Comparison of ENCODE assay signal across 1 cellular context in the genomic region with DNA sequence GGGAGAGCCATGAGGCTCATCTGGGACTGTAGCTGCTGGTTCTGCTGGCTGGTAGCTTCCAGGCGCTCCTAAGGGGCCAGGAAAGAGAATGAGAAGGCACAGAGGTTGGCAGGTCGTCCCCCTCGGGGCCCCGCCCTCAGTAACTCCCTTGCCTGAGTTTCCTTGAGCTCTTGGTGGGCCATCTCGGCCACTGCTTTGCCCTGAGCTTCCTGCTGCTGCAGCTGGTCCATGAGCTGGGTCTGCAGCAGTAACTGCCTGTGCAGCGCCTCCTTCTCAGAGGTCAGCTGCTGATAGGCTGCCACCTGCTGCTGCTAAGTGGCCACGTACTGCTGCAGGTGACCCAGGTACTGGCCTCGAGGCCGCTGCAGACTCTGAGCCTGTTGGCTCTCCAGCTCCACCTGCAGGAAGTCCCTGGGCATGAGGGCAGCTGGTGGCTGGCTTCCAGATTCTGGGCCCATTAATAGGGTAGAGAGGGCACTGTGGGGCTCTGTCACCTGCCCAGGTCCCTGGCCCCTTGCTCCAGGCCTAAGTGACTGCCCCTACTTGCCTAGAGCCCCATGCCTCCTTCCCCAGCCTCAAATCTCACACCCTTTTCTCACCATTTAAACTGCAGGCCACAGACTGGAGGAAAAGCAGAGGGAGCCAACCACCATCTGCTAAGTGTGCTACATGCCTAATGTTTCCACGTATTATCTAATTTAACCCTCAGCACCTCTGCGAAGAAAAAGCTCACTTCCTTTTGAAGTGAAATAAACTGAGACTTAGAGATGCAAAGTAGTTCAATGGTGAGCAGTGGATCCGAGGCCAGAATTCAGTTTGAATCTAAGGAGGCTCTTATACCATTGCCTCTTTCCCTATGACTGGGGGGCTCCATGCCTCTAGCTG.
TF ChIP-seq lines count a peak whose summit lies in the region.

No MANE protein-coding gene starts in this region.

TF ChIP-seq in HEK293, 187 proteins besides CTCF, POLR2A, EP300 and RAD21 (continued from another document and continues in another):
- TF ChIP-seq, protein P1, sequence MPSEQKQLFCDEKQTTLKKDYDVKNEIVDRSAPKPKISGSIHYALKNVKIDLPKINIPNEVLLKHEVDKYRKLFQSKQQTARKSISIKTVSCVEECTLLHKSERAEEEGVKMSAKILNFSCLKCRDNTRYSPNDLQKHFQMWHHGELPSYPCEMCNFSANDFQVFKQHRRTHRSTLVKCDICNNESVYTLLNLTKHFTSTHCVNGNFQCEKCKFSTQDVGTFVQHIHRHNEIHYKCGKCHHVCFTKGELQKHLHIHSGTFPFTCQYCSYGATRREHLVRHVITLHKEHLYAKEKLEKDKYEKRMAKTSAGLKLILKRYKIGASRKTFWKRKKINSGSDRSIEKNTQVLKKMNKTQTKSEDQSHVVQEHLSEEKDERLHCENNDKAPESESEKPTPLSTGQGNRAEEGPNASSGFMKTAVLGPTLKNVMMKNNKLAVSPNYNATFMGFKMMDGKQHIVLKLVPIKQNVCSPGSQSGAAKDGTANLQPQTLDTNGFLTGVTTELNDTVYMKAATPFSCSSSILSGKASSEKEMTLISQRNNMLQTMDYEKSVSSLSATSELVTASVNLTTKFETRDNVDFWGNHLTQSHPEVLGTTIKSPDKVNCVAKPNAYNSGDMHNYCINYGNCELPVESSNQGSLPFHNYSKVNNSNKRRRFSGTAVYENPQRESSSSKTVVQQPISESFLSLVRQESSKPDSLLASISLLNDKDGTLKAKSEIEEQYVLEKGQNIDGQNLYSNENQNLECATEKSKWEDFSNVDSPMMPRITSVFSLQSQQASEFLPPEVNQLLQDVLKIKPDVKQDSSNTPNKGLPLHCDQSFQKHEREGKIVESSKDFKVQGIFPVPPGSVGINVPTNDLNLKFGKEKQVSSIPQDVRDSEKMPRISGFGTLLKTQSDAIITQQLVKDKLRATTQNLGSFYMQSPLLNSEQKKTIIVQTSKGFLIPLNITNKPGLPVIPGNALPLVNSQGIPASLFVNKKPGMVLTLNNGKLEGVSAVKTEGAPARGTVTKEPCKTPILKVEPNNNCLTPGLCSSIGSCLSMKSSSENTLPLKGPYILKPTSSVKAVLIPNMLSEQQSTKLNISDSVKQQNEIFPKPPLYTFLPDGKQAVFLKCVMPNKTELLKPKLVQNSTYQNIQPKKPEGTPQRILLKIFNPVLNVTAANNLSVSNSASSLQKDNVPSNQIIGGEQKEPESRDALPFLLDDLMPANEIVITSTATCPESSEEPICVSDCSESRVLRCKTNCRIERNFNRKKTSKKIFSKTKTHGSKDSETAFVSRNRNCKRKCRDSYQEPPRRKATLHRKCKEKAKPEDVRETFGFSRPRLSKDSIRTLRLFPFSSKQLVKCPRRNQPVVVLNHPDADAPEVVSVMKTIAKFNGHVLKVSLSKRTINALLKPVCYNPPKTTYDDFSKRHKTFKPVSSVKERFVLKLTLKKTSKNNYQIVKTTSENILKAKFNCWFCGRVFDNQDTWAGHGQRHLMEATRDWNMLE (tag by site-specific recombination; conservative IDR thresholded peaks at IDR 0.05; ENCODE audit: low read depth): no peak
- TF ChIP-seq, protein P2, sequence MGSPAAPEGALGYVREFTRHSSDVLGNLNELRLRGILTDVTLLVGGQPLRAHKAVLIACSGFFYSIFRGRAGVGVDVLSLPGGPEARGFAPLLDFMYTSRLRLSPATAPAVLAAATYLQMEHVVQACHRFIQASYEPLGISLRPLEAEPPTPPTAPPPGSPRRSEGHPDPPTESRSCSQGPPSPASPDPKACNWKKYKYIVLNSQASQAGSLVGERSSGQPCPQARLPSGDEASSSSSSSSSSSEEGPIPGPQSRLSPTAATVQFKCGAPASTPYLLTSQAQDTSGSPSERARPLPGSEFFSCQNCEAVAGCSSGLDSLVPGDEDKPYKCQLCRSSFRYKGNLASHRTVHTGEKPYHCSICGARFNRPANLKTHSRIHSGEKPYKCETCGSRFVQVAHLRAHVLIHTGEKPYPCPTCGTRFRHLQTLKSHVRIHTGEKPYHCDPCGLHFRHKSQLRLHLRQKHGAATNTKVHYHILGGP (tag by site-specific recombination; IDR thresholded peaks at IDR 0.05): no peak
- TF ChIP-seq, protein P3, sequence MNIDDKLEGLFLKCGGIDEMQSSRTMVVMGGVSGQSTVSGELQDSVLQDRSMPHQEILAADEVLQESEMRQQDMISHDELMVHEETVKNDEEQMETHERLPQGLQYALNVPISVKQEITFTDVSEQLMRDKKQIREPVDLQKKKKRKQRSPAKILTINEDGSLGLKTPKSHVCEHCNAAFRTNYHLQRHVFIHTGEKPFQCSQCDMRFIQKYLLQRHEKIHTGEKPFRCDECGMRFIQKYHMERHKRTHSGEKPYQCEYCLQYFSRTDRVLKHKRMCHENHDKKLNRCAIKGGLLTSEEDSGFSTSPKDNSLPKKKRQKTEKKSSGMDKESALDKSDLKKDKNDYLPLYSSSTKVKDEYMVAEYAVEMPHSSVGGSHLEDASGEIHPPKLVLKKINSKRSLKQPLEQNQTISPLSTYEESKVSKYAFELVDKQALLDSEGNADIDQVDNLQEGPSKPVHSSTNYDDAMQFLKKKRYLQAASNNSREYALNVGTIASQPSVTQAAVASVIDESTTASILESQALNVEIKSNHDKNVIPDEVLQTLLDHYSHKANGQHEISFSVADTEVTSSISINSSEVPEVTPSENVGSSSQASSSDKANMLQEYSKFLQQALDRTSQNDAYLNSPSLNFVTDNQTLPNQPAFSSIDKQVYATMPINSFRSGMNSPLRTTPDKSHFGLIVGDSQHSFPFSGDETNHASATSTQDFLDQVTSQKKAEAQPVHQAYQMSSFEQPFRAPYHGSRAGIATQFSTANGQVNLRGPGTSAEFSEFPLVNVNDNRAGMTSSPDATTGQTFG (tag by site-specific recombination; IDR thresholded peaks at IDR 0.05; ENCODE audit: borderline replicate concordance): no peak
- TF ChIP-seq ZNF600 (tag by site-specific recombination; IDR thresholded peaks at IDR 0.05) (no peak), ZNF785 (tag by site-specific recombination; IDR thresholded peaks at IDR 0.05) (no peak), ZNF624 (tag by site-specific recombination; IDR thresholded peaks at IDR 0.05) (no peak), ZNF654 (tag by site-specific recombination; IDR thresholded peaks at IDR 0.05; ENCODE audit: low read depth) (peak; percentile 51), SETDB1 (IDR thresholded peaks at IDR 0.05; ENCODE audit: insufficient read length, low read length) (no peak), ZNF660 (tag by site-specific recombination; IDR thresholded peaks at IDR 0.05) (no peak), HOXA7 (CRISPR knock-in tag; IDR thresholded peaks at IDR 0.05; ENCODE audit: borderline replicate concordance) (no peak), ZNF677 (tag by site-specific recombination; IDR thresholded peaks at IDR 0.05) (no peak), ZNF521 (tag by site-specific recombination; IDR thresholded peaks at IDR 0.05) (no peak), ZNF157 (tag by site-specific recombination; IDR thresholded peaks at IDR 0.05) (no peak), ZNF366 (tag by site-specific recombination; conservative IDR thresholded peaks at IDR 0.05) (no peak), ZNF394 (tag by site-specific recombination; IDR thresholded peaks at IDR 0.05; ENCODE audit: borderline replicate concordance) (no peak), SP3 (tag by site-specific recombination; IDR thresholded peaks at IDR 0.05) (no peak), ZBTB48 (tag by site-specific recombination; IDR thresholded peaks at IDR 0.05) (0 out of 2 replicates have a peak, but pooled peaks have one; percentile 28), ZNF248 (tag by site-specific recombination; IDR thresholded peaks at IDR 0.05) (no peak), SCRT2 (tag by site-specific recombination; IDR thresholded peaks at IDR 0.05) (peak; percentile 32; the same call in 1 of the 2 replicates), ZNF560 (tag by site-specific recombination; IDR thresholded peaks at IDR 0.05; ENCODE audit: borderline replicate concordance) (no peak), ZNF239 (tag by site-specific recombination; IDR thresholded peaks at IDR 0.05) (no peak), ZNF292 (tag by site-specific recombination; IDR thresholded peaks at IDR 0.05; ENCODE audit: borderline replicate concordance, low read depth) (no peak), ZNF830 (tag by site-specific recombination; IDR thresholded peaks at IDR 0.05; ENCODE audit: low read depth) (no peak), ZNF416 (tag by site-specific recombination; IDR thresholded peaks at IDR 0.05) (no peak), ZBTB17 (tag by site-specific recombination; IDR thresholded peaks at IDR 0.05) (no peak)
- TF ChIP-seq, protein P4, sequence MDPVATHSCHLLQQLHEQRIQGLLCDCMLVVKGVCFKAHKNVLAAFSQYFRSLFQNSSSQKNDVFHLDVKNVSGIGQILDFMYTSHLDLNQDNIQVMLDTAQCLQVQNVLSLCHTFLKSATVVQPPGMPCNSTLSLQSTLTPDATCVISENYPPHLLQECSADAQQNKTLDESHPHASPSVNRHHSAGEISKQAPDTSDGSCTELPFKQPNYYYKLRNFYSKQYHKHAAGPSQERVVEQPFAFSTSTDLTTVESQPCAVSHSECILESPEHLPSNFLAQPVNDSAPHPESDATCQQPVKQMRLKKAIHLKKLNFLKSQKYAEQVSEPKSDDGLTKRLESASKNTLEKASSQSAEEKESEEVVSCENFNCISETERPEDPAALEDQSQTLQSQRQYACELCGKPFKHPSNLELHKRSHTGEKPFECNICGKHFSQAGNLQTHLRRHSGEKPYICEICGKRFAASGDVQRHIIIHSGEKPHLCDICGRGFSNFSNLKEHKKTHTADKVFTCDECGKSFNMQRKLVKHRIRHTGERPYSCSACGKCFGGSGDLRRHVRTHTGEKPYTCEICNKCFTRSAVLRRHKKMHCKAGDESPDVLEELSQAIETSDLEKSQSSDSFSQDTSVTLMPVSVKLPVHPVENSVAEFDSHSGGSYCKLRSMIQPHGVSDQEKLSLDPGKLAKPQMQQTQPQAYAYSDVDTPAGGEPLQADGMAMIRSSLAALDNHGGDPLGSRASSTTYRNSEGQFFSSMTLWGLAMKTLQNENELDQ (tag by site-specific recombination; IDR thresholded peaks at IDR 0.05; ENCODE audit: low read depth): no peak
- TF ChIP-seq, protein P5, sequence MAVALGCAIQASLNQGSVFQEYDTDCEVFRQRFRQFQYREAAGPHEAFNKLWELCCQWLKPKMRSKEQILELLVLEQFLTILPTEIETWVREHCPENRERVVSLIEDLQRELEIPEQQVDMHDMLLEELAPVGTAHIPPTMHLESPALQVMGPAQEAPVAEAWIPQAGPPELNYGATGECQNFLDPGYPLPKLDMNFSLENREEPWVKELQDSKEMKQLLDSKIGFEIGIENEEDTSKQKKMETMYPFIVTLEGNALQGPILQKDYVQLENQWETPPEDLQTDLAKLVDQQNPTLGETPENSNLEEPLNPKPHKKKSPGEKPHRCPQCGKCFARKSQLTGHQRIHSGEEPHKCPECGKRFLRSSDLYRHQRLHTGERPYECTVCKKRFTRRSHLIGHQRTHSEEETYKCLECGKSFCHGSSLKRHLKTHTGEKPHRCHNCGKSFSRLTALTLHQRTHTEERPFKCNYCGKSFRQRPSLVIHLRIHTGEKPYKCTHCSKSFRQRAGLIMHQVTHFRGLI (tag by site-specific recombination; IDR thresholded peaks at IDR 0.05): no peak
- TF ChIP-seq, protein P6, sequence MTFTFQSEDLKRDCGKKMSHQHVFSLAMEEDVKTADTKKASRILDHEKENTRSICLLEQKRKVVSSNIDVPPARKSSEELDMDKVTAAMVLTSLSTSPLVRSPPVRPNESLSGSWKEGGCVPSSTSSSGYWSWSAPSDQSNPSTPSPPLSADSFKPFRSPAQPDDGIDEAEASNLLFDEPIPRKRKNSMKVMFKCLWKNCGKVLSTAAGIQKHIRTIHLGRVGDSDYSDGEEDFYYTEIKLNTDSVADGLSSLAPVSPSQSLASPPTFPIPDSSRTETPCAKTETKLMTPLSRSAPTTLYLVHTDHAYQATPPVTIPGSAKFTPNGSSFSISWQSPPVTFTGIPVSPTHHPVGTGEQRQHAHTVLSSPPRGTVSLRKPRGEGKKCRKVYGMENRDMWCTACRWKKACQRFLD (tag by site-specific recombination; IDR thresholded peaks at IDR 0.05): no peak
- TF ChIP-seq, protein P7, sequence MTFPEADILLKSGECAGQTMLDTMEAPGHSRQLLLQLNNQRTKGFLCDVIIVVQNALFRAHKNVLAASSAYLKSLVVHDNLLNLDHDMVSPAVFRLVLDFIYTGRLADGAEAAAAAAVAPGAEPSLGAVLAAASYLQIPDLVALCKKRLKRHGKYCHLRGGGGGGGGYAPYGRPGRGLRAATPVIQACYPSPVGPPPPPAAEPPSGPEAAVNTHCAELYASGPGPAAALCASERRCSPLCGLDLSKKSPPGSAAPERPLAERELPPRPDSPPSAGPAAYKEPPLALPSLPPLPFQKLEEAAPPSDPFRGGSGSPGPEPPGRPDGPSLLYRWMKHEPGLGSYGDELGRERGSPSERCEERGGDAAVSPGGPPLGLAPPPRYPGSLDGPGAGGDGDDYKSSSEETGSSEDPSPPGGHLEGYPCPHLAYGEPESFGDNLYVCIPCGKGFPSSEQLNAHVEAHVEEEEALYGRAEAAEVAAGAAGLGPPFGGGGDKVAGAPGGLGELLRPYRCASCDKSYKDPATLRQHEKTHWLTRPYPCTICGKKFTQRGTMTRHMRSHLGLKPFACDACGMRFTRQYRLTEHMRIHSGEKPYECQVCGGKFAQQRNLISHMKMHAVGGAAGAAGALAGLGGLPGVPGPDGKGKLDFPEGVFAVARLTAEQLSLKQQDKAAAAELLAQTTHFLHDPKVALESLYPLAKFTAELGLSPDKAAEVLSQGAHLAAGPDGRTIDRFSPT (tag by site-specific recombination; IDR thresholded peaks at IDR 0.05): 0 out of 2 replicates have a peak, but pooled peaks have one; percentile 25
- TF ChIP-seq, protein P8, sequence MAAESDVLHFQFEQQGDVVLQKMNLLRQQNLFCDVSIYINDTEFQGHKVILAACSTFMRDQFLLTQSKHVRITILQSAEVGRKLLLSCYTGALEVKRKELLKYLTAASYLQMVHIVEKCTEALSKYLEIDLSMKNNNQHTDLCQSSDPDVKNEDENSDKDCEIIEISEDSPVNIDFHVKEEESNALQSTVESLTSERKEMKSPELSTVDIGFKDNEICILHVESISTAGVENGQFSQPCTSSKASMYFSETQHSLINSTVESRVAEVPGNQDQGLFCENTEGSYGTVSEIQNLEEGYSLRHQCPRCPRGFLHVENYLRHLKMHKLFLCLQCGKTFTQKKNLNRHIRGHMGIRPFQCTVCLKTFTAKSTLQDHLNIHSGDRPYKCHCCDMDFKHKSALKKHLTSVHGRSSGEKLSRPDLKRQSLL (tag by site-specific recombination; IDR thresholded peaks at IDR 0.05): no peak
- TF ChIP-seq, protein P9, sequence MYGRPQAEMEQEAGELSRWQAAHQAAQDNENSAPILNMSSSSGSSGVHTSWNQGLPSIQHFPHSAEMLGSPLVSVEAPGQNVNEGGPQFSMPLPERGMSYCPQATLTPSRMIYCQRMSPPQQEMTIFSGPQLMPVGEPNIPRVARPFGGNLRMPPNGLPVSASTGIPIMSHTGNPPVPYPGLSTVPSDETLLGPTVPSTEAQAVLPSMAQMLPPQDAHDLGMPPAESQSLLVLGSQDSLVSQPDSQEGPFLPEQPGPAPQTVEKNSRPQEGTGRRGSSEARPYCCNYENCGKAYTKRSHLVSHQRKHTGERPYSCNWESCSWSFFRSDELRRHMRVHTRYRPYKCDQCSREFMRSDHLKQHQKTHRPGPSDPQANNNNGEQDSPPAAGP (tag by site-specific recombination; IDR thresholded peaks at IDR 0.05): no peak
- TF ChIP-seq, protein P10, sequence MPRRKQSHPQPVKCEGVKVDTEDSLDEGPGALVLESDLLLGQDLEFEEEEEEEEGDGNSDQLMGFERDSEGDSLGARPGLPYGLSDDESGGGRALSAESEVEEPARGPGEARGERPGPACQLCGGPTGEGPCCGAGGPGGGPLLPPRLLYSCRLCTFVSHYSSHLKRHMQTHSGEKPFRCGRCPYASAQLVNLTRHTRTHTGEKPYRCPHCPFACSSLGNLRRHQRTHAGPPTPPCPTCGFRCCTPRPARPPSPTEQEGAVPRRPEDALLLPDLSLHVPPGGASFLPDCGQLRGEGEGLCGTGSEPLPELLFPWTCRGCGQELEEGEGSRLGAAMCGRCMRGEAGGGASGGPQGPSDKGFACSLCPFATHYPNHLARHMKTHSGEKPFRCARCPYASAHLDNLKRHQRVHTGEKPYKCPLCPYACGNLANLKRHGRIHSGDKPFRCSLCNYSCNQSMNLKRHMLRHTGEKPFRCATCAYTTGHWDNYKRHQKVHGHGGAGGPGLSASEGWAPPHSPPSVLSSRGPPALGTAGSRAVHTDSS (tag by site-specific recombination; IDR thresholded peaks at IDR 0.05): no peak
